In the genomic region with DNA sequence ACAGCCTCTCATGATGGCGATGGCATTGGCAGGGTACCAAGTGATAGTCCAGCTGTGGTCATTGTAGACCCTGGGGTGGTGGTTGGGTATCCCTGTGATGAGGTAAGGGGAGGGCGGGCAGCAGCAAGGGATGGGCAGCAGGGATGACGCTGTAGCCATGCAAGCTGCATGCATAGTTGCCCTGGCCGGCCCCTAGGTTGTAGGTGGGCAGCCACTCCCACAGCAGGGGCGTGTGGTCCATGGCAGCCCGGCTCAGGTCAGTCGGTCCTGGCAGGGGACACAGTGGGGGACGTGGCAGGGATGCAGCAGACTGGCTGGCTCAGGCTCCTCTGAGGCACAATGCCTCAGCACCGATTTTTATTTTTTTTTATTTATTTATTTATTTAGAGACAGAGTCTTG, we compare ENCODE assay signal across 31 cellular contexts. TPM values are rescaled to one million over a fixed set of nuclear protein-coding genes. Genes with fewer than 3 reads are reported as not detected.
"Had no signal": no experiment of that assay in that cellular context is flagged by ENCODE, and none has a peak within 500 bp of the region (broad histone marks: within the 10 kb centered on the region; RNA-seq: fewer than 3 reads in every experiment).

No MANE protein-coding gene starts in this region.

- H3K27ac ChIP-seq: adrenal gland, body of pancreas, colonic mucosa, dorsolateral prefrontal cortex, WERI-Rb-1 had no signal

- DNase-seq: activated B cell treated with CpG ODN at 0.5 μM for 24 hours; activated CD4-positive, alpha-beta T cell treated with anti-CD3 and anti-CD28 coated beads for 48 hours; activated CD4-positive, alpha-beta T cell treated with anti-CD3 and anti-CD28 coated beads, Interleukin-2, amount 50 U/mL, for 1 hour; activated CD4-positive, alpha-beta T cell treated with anti-CD3 and anti-CD28 coated beads, Interleukin-2, amount 50 U/mL, for 48 hours; activated CD8-positive, alpha-beta memory T cell treated with anti-CD3 and anti-CD28 coated beads for 24 hours; activated CD8-positive, alpha-beta T cell treated with anti-CD3 and anti-CD28 coated beads for 36 hours; activated effector memory CD4-positive, alpha-beta T cell treated with anti-CD3 and anti-CD28 coated beads, Interleukin-2, amount 50 U/mL, for 16 hours; activated naive CD4-positive, alpha-beta T cell treated with anti-CD3 and anti-CD28 coated beads for 36 hours; activated naive CD8-positive, alpha-beta T cell treated with anti-CD3 and anti-CD28 coated beads for 36 hours; activated naive CD8-positive, alpha-beta T cell treated with anti-CD3 and anti-CD28 coated beads, Interleukin-2, amount 50 U/mL, for 24 hours; activated T-cell treated with anti-CD3 and anti-CD28 coated beads, Interleukin-2, amount 50 U/mL, for 48 hours; adrenal gland; aorta; body of pancreas; colonic mucosa; dorsolateral prefrontal cortex; effector memory CD4-positive, alpha-beta T cell; endodermal cell; foreskin fibroblast; head of caudate nucleus; T-helper 1 cell; T-helper 17 cell; T1000; WERI-Rb-1 had no signal

- H3K36me3 Mint-ChIP-seq: activated naive CD4-positive, alpha-beta T cell treated with anti-CD3 and anti-CD28 coated beads, Interleukin-2, amount 50 U/mL, for 24 hours; activated naive CD8-positive, alpha-beta T cell treated with anti-CD3 and anti-CD28 coated beads for 36 hours had no signal

- H3K4me3 Mint-ChIP-seq: activated B cell treated with CpG ODN at 0.5 μM for 24 hours; activated CD8-positive, alpha-beta T cell treated with anti-CD3 and anti-CD28 coated beads for 36 hours; activated naive CD4-positive, alpha-beta T cell treated with anti-CD3 and anti-CD28 coated beads for 36 hours; activated naive CD4-positive, alpha-beta T cell treated with anti-CD3 and anti-CD28 coated beads, Interleukin-2, amount 50 U/mL, for 24 hours; activated naive CD8-positive, alpha-beta T cell treated with anti-CD3 and anti-CD28 coated beads for 36 hours; activated naive CD8-positive, alpha-beta T cell treated with anti-CD3 and anti-CD28 coated beads, Interleukin-2, amount 50 U/mL, for 24 hours; activated T-helper 1 cell treated with anti-CD3 and anti-CD28 coated beads, Interleukin-12 subunit alpha, Interleukin-12 subunit beta, Interleukin-2, Interleukin-4 antibody, amounts not matched to agents 30 ng/mL and 10 ng/mL and 1 ng/mL, durations not matched to agents 14 hours and 24 hours and 36 hours; dendritic cell treated with granulocyte-macrophage colony-stimulating factor and Interleukin-4, amounts not matched to agents 40 ng/mL and 50 ng/mL, for 4 days; endodermal cell; T-helper 17 cell; T-helper 2 cell treated with Interferon-gamma antibody and Interleukin-4, amounts not matched to agents 5 μg/mL and 100 μg/mL, for 36 hours had no signal

- H3K27me3 ChIP-seq: adrenal gland, body of pancreas, colonic mucosa, dorsolateral prefrontal cortex had no signal

- H3K27me3 Mint-ChIP-seq: activated B cell treated with CpG ODN at 0.5 μM for 24 hours; activated CD8-positive, alpha-beta T cell treated with anti-CD3 and anti-CD28 coated beads for 36 hours; activated naive CD4-positive, alpha-beta T cell treated with anti-CD3 and anti-CD28 coated beads, Interleukin-2, amount 50 U/mL, for 24 hours; activated naive CD8-positive, alpha-beta T cell treated with anti-CD3 and anti-CD28 coated beads for 36 hours; activated naive CD8-positive, alpha-beta T cell treated with anti-CD3 and anti-CD28 coated beads, Interleukin-2, amount 50 U/mL, for 24 hours; dendritic cell treated with granulocyte-macrophage colony-stimulating factor and Interleukin-4, amounts not matched to agents 40 ng/mL and 50 ng/mL, for 4 days; T-helper 17 cell had no signal

- H3K9me3 ChIP-seq: adrenal gland, body of pancreas, colonic mucosa had no signal

- ATAC-seq: activated CD4-positive, CD25-positive, alpha-beta regulatory T cell treated with anti-CD3 and anti-CD28 coated beads, Interleukin-2, amount 50 U/mL, for 24 hours; activated CD8-positive, alpha-beta T cell treated with anti-CD3 and anti-CD28 coated beads for 36 hours; activated naive CD8-positive, alpha-beta T cell treated with anti-CD3 and anti-CD28 coated beads, Interleukin-2, amount 50 U/mL, for 24 hours; body of pancreas; esophagus mucosa; T-helper 17 cell had no signal

- H3K36me3 ChIP-seq: adrenal gland, colonic mucosa, WERI-Rb-1 had no signal

- H3K27ac Mint-ChIP-seq: activated B cell treated with CpG ODN at 0.5 μM for 24 hours; activated CD8-positive, alpha-beta T cell treated with anti-CD3 and anti-CD28 coated beads for 36 hours; activated naive CD4-positive, alpha-beta T cell treated with anti-CD3 and anti-CD28 coated beads for 36 hours; activated naive CD4-positive, alpha-beta T cell treated with anti-CD3 and anti-CD28 coated beads, Interleukin-2, amount 50 U/mL, for 24 hours; activated naive CD8-positive, alpha-beta T cell treated with anti-CD3 and anti-CD28 coated beads for 36 hours; activated naive CD8-positive, alpha-beta T cell treated with anti-CD3 and anti-CD28 coated beads, Interleukin-2, amount 50 U/mL, for 24 hours; activated T-helper 1 cell treated with anti-CD3 and anti-CD28 coated beads, Interleukin-12 subunit alpha, Interleukin-12 subunit beta, Interleukin-2, Interleukin-4 antibody, amounts not matched to agents 30 ng/mL and 10 ng/mL and 1 ng/mL, durations not matched to agents 14 hours and 24 hours and 36 hours; activated T-helper 2 cell treated with anti-CD3 and anti-CD28 coated beads, Interferon-gamma antibody, Interleukin-2, Interleukin-4, amounts not matched to agents 10 μg/mL and 5 μg/mL and 100 μg/mL, durations not matched to agents 14 hours and 24 hours and 36 hours; dendritic cell treated with granulocyte-macrophage colony-stimulating factor and Interleukin-4, amounts not matched to agents 40 ng/mL and 50 ng/mL, for 4 days; endodermal cell; T-helper 17 cell; T-helper 2 cell treated with Interferon-gamma antibody and Interleukin-4, amounts not matched to agents 5 μg/mL and 100 μg/mL, for 36 hours had no signal

- H3K4me1 ChIP-seq: adrenal gland, body of pancreas, colonic mucosa had no signal

- H3K4me1 Mint-ChIP-seq: activated naive CD4-positive, alpha-beta T cell treated with anti-CD3 and anti-CD28 coated beads, Interleukin-2, amount 50 U/mL, for 24 hours; activated naive CD8-positive, alpha-beta T cell treated with anti-CD3 and anti-CD28 coated beads for 36 hours; activated naive CD8-positive, alpha-beta T cell treated with anti-CD3 and anti-CD28 coated beads, Interleukin-2, amount 50 U/mL, for 24 hours; endodermal cell had no signal

- H3K9me3 Mint-ChIP-seq: activated B cell treated with CpG ODN at 0.5 μM for 24 hours; activated CD8-positive, alpha-beta T cell treated with anti-CD3 and anti-CD28 coated beads for 36 hours; activated naive CD4-positive, alpha-beta T cell treated with anti-CD3 and anti-CD28 coated beads for 36 hours; activated naive CD4-positive, alpha-beta T cell treated with anti-CD3 and anti-CD28 coated beads, Interleukin-2, amount 50 U/mL, for 24 hours; activated naive CD8-positive, alpha-beta T cell treated with anti-CD3 and anti-CD28 coated beads for 36 hours; activated naive CD8-positive, alpha-beta T cell treated with anti-CD3 and anti-CD28 coated beads, Interleukin-2, amount 50 U/mL, for 24 hours; activated T-helper 1 cell treated with anti-CD3 and anti-CD28 coated beads, Interleukin-12 subunit alpha, Interleukin-12 subunit beta, Interleukin-2, Interleukin-4 antibody, amounts not matched to agents 30 ng/mL and 10 ng/mL and 1 ng/mL, durations not matched to agents 14 hours and 24 hours and 36 hours; activated T-helper 2 cell treated with anti-CD3 and anti-CD28 coated beads, Interferon-gamma antibody, Interleukin-2, Interleukin-4, amounts not matched to agents 10 μg/mL and 5 μg/mL and 100 μg/mL, durations not matched to agents 14 hours and 24 hours and 36 hours; dendritic cell treated with granulocyte-macrophage colony-stimulating factor and Interleukin-4, amounts not matched to agents 40 ng/mL and 50 ng/mL, for 4 days; endodermal cell; T-helper 2 cell treated with Interferon-gamma antibody and Interleukin-4, amounts not matched to agents 5 μg/mL and 100 μg/mL, for 36 hours had no signal

- H3K4me3 ChIP-seq: adrenal gland, body of pancreas, colonic mucosa, dorsolateral prefrontal cortex had no signal

RNA-seq across cellular contexts. Expression of a gene that starts 8.7 kb away (rescaled TPM):
- total RNA-seq: activated B cell treated with CpG ODN at 0.5 μM for 24 hours; activated T-helper 1 cell treated with anti-CD3 and anti-CD28 coated beads, Interleukin-12 subunit alpha, Interleukin-12 subunit beta, Interleukin-2, Interleukin-4 antibody, amounts not matched to agents 30 ng/mL and 10 ng/mL and 1 ng/mL, durations not matched to agents 14 hours and 24 hours and 36 hours; activated T-helper 2 cell treated with anti-CD3 and anti-CD28 coated beads, Interferon-gamma antibody, Interleukin-2, Interleukin-4, amounts not matched to agents 10 μg/mL and 5 μg/mL and 100 μg/mL, durations not matched to agents 14 hours and 24 hours and 36 hours; T-helper 17 cell had no signal
